In genomic region chr2:130157354-130157753, GRCh38 we compare ENCODE assay signal across 12 cellular contexts. TPM values are rescaled to one million over a fixed set of nuclear protein-coding genes. Genes with fewer than 3 reads are reported as not detected.
DNase-seq lines count a peak whose midpoint lies in the region; ATAC-seq and TF ChIP-seq lines count a peak whose summit lies in the region.
"Not testable (repeated sequence)": the region's sequence is repeated elsewhere in the genome, so short reads cannot be mapped to it uniquely, and the experiment has no call there.
"Had no signal": no experiment of that assay in that cellular context is flagged by ENCODE, and none has a peak within 500 bp of the region (broad histone marks: within the 10 kb centered on the region; RNA-seq: fewer than 3 reads in every experiment).

No MANE protein-coding gene starts in this region.

- H3K27me3 ChIP-seq in DND-41 (ENCODE audit: insufficient read depth, low read length, poor library complexity) = not testable (repeated sequence)

- H3K27ac Mint-ChIP-seq in naive B cell = peak overlapping the region; percentile 89 to 98 (median 96)

- not testable (repeated sequence) for H3K4me1 Mint-ChIP-seq in activated T-cell treated with anti-CD3 and anti-CD28 coated beads, Interleukin-2, amount 50 U/mL, for 4 hours (ENCODE audit: low read depth)
- H3K4me1 Mint-ChIP-seq in naive B cell = peaks cover 25 to 37% (median 25%) of the 10 kb centered on the region in 3 donors

- DNase-seq in DND-41; activated T-cell treated with anti-CD3 and anti-CD28 coated beads, Interleukin-2, amount 50 U/mL, for 4 hours: not testable (repeated sequence)
- DNase-seq in NCI-H2196 (lab: John Stamatoyannopoulos, UW; ENCODE audit: unreplicated experiment) (peak; percentile 56), naive B cell (peak; percentile 37)

- not testable (repeated sequence) for H3K36me3 Mint-ChIP-seq in activated T-cell treated with anti-CD3 and anti-CD28 coated beads, Interleukin-2, amount 50 U/mL, for 4 hours (ENCODE audit: insufficient read depth); naive B cell

- not testable (repeated sequence) for H3K27me3 Mint-ChIP-seq in activated T-cell treated with anti-CD3 and anti-CD28 coated beads, Interleukin-2, amount 50 U/mL, for 4 hours (ENCODE audit: low read depth); naive B cell

- peak; percentile 29 for ATAC-seq in DND-41 (ENCODE audit: insufficient read depth, low read depth)
- ATAC-seq in GM18873 (IDR thresholded peaks at IDR 0.05; ENCODE audit: low FRiP score, unreplicated experiment) = peak; percentile 37
- ATAC-seq in GM21526 (IDR thresholded peaks at IDR 0.05; ENCODE audit: low FRiP score, unreplicated experiment) = peak; percentile 28
- peak; percentile 10 for ATAC-seq in HG02870 (IDR thresholded peaks at IDR 0.05; ENCODE audit: unreplicated experiment)
- ATAC-seq in HG03354 (IDR thresholded peaks at IDR 0.05; ENCODE audit: poor library complexity, severe bottlenecking, unreplicated experiment) = peak; percentile 32
- peak; percentile 8 to 10 for ATAC-seq in activated T-cell treated with anti-CD3 and anti-CD28 coated beads, Interleukin-2, amount 50 U/mL, for 4 hours
- ATAC-seq in naive B cell (ENCODE audit: low read depth in 2 of 2) = peak; percentile 34 to 44

- H3K36me3 ChIP-seq in DND-41 (ENCODE audit: insufficient read depth, low read length) = peaks cover 75% of the 10 kb centered on the region

- TF ChIP-seq CTCF in DND-41 (IDR thresholded peaks at IDR 0.05; ENCODE audit: borderline replicate concordance, extremely low read depth, low read length, poor library complexity, severe bottlenecking) = not testable (repeated sequence)

- not testable (repeated sequence) for H3K9ac ChIP-seq in DND-41 (ENCODE audit: low read depth, low read length)

- not testable (repeated sequence) for H2AFZ ChIP-seq in DND-41 (ENCODE audit: low read depth, low read length)

- H3K79me2 ChIP-seq in DND-41 (ENCODE audit: insufficient read depth, low read length) = not testable (repeated sequence)

- not testable (repeated sequence) for H3K4me1 ChIP-seq in DND-41 (ENCODE audit: insufficient read depth, low read length)

- H4K20me1 ChIP-seq in DND-41 (ENCODE audit: insufficient read depth, low read length) = 0 out of 2 replicates have a peak, but pooled peaks cover 12% of the 10 kb centered on the region

- not testable (repeated sequence) for H3K27ac ChIP-seq in DND-41 (ENCODE audit: low read length)

- not testable (repeated sequence) for H3K9me3 Mint-ChIP-seq in activated T-cell treated with anti-CD3 and anti-CD28 coated beads, Interleukin-2, amount 50 U/mL, for 4 hours; naive B cell

- not testable (repeated sequence) for H3K9me3 ChIP-seq in DND-41 (ENCODE audit: insufficient read depth, low read length, severe bottlenecking)

- H3K4me3 ChIP-seq in DND-41 (ENCODE audit: low read depth in 1 of 2, low read length in 2 of 2) = not testable (repeated sequence)

- H3K4me3 Mint-ChIP-seq in activated T-cell treated with anti-CD3 and anti-CD28 coated beads, Interleukin-2, amount 50 U/mL, for 4 hours = not testable (repeated sequence)
- peak overlapping the region in 5 of 8 donors; percentile 42 to 76 (median 58) for H3K4me3 Mint-ChIP-seq in naive B cell

- H3K4me2 ChIP-seq in DND-41 (ENCODE audit: insufficient read depth, low read length) = not testable (repeated sequence)

RNA-seq across cellular contexts. Expression of gene CCDC74B, which starts 12.4 kb away (rescaled TPM):
- total RNA-seq in activated T-cell treated with anti-CD3 and anti-CD28 coated beads, Interleukin-2, amount 50 U/mL, for 4 hours = under 1 TPM; 0.23 to 0.43 (median 0.29) TPM
- polyA plus RNA-seq in naive B cell (ENCODE audit: low read depth in 6 of 6) = not detected

RNA-seq across cellular contexts. Expression of gene SMPD4, which starts 24.0 kb away (rescaled TPM):
- 100 to 1,000 TPM; 102 to 113 (median 103) TPM for total RNA-seq in activated T-cell treated with anti-CD3 and anti-CD28 coated beads, Interleukin-2, amount 50 U/mL, for 4 hours
- polyA plus RNA-seq in naive B cell (ENCODE audit: low read depth in 6 of 6) = 10 to 100 TPM; 20.2 to 41.4 (median 27.7) TPM

RNA-seq across cellular contexts. Expression of gene MZT2B, which starts 24.7 kb away (rescaled TPM):
- total RNA-seq in activated T-cell treated with anti-CD3 and anti-CD28 coated beads, Interleukin-2, amount 50 U/mL, for 4 hours = 100 to 1,000 TPM; 263 to 292 (median 276) TPM
- 100 to 1,000 TPM; 118 to 165 (median 141) TPM for polyA plus RNA-seq in naive B cell (ENCODE audit: low read depth in 6 of 6)

RNA-seq across cellular contexts. Expression of gene POTEF, which starts 28.3 kb away (rescaled TPM):
- not detected for total RNA-seq in activated T-cell treated with anti-CD3 and anti-CD28 coated beads, Interleukin-2, amount 50 U/mL, for 4 hours
- not detected for polyA plus RNA-seq in naive B cell (ENCODE audit: low read depth in 6 of 6)
- total RNA-seq: HFFc6, liver had no signal
- polyA plus RNA-seq: liver had no signal

RNA-seq across cellular contexts. Expression of gene TUBA3E, which starts 40.9 kb away (rescaled TPM):
- total RNA-seq in activated T-cell treated with anti-CD3 and anti-CD28 coated beads, Interleukin-2, amount 50 U/mL, for 4 hours = not detected
- not detected for polyA plus RNA-seq in naive B cell (ENCODE audit: low read depth in 6 of 6)
- total RNA-seq: cardiac muscle cell, HFFc6, liver, progenitor cell of endocrine pancreas had no signal
- polyA plus RNA-seq: cardiac muscle cell had no signal
